19 cellular contexts compared by ENCODE assay signal in the genomic region with DNA sequence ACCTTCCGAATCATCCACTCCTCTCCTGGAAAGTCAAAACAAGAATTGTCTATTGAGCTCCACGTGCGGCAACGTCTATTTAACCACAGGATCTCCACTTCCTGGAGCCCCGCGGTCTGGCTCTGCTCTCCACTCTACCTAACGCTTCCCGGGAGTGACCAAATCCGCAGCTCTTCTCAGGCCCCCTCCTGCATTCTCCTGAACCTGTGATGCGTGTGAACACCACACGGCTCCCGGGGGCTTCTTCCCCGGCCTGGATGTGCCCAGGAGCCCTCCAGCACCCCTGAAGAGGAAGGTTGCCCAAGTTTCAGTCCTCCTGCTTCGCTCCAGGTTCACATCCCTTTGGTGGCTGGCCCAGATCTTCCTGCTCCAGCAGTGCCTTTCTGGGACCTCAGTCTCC. TPM values are rescaled to one million over a fixed set of nuclear protein-coding genes. Genes with fewer than 3 reads are reported as not detected.
"Had no signal": no experiment of that assay in that cellular context is flagged by ENCODE, and none has a peak within 500 bp of the region (broad histone marks: within the 10 kb centered on the region; RNA-seq: fewer than 3 reads in every experiment).

No MANE protein-coding gene starts in this region.

- H3K4me3 Mint-ChIP-seq: activated CD4-positive, alpha-beta memory T cell treated with anti-CD3 and anti-CD28 coated beads for 36 hours; activated naive CD8-positive, alpha-beta T cell treated with anti-CD3 and anti-CD28 coated beads for 36 hours; activated T-cell treated with anti-CD3 and anti-CD28 coated beads, Interleukin-2, amount 50 U/mL, for 4 hours had no signal

- H3K36me3 ChIP-seq: breast epithelium, prostate gland had no signal

- H3K27me3 Mint-ChIP-seq: activated CD4-positive, alpha-beta memory T cell treated with anti-CD3 and anti-CD28 coated beads for 36 hours; activated naive CD8-positive, alpha-beta T cell treated with anti-CD3 and anti-CD28 coated beads for 36 hours had no signal

- H3K4me1 ChIP-seq: breast epithelium, foreskin keratinocyte, prostate gland had no signal

- H3K9me3 Mint-ChIP-seq: activated CD4-positive, alpha-beta memory T cell treated with anti-CD3 and anti-CD28 coated beads for 36 hours; activated naive CD8-positive, alpha-beta T cell treated with anti-CD3 and anti-CD28 coated beads for 36 hours; activated T-cell treated with anti-CD3 and anti-CD28 coated beads, Interleukin-2, amount 50 U/mL, for 4 hours had no signal

- H3K4me3 ChIP-seq: breast epithelium, prostate gland, sigmoid colon, suprapubic skin, upper lobe of right lung had no signal

- H3K27me3 ChIP-seq: upper lobe of right lung had no signal

- DNase-seq: activated CD4-positive, alpha-beta memory T cell treated with anti-CD3 and anti-CD28 coated beads for 36 hours; activated gamma-delta T cell; activated naive CD8-positive, alpha-beta T cell treated with anti-CD3 and anti-CD28 coated beads for 36 hours; activated T-cell treated with anti-CD3 and anti-CD28 coated beads, Interleukin-2, amount 50 U/mL, for 4 hours; foreskin keratinocyte; head of caudate nucleus; mesendoderm; sigmoid colon; stimulated activated CD4-positive, alpha-beta T cell treated with anti-CD3 and anti-CD28 coated beads, Interleukin-12 subunit alpha, Interleukin-12 subunit beta, amount 100 ng/mL, for 4 hours; stimulated activated CD4-positive, alpha-beta T cell treated with anti-CD3 and anti-CD28 coated beads, Interleukin-2, amount 100 ng/mL, for 48 hours; stimulated activated naive CD8-positive, alpha-beta T cell treated with anti-CD3 and anti-CD28 coated beads, Interleukin-15, Interleukin-2, amounts not matched to agents 100 U/mL and 50 U/mL, for 24 hours; upper lobe of right lung had no signal

- H3K27ac ChIP-seq: breast epithelium, foreskin keratinocyte, prostate gland, sigmoid colon, suprapubic skin, upper lobe of right lung had no signal

- H3K36me3 Mint-ChIP-seq: activated CD4-positive, alpha-beta memory T cell treated with anti-CD3 and anti-CD28 coated beads for 36 hours; activated naive CD8-positive, alpha-beta T cell treated with anti-CD3 and anti-CD28 coated beads for 36 hours had no signal

- H3K27ac Mint-ChIP-seq: activated CD4-positive, alpha-beta memory T cell treated with anti-CD3 and anti-CD28 coated beads for 36 hours; activated naive CD8-positive, alpha-beta T cell treated with anti-CD3 and anti-CD28 coated beads for 36 hours had no signal

- FAIRE-seq: endothelial cell of umbilical vein had no signal

- ATAC-seq: activated CD4-positive, CD25-positive, alpha-beta regulatory T cell treated with anti-CD3 and anti-CD28 coated beads, Interleukin-2, amount 50 U/mL, for 24 hours; activated T-cell treated with anti-CD3 and anti-CD28 coated beads, Interleukin-2, amount 50 U/mL, for 4 hours; foreskin keratinocyte; stimulated activated naive CD8-positive, alpha-beta T cell treated with anti-CD3 and anti-CD28 coated beads, Interleukin-15, Interleukin-2, amounts not matched to agents 100 U/mL and 50 U/mL, for 24 hours had no signal

- H3K9me3 ChIP-seq: breast epithelium, prostate gland, sigmoid colon, suprapubic skin, upper lobe of right lung had no signal

- H3K4me1 Mint-ChIP-seq: activated naive CD8-positive, alpha-beta T cell treated with anti-CD3 and anti-CD28 coated beads for 36 hours had no signal

RNA-seq across cellular contexts. Expression of gene ZNF467, which starts 7.2 kb away (rescaled TPM):
- total RNA-seq: kidney epithelial cell; T-helper 2 cell treated with Interferon-gamma antibody and Interleukin-4, amounts not matched to agents 100 ng/mL and 5 ng/mL, for 36 hours had no signal
